8 cellular contexts compared by ENCODE assay signal in the genomic region with DNA sequence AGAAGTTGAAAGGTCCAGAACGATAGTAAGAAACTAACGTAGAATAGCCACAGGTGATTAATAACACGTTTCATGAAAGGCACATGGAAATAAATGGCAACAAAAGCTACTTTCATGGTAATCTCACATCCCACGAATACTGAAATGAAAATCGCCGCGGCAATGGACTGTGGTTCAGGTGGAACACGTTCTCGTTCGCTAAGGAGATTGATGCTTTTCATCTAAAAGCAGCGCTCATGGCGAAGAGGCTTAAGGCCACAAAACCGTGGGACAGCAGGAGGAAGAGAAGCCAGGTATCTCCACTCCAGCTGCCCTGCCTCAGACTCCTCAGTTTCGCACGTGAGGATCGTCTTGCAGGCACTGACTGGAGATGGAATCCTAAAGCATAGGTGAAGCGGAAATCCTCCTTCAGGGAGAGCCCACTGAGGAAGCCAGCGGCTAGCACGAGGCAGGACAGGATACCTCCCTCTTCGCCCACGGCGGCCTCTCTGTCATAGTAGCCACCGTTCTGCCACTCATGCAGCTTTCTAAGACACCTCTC. TPM values are rescaled to one million over a fixed set of nuclear protein-coding genes. Genes with fewer than 3 reads are reported as not detected.
DNase-seq lines count a peak whose midpoint lies in the region; ATAC-seq and TF ChIP-seq lines count a peak whose summit lies in the region.

No MANE protein-coding gene starts in this region.

- TF ChIP-seq CTCF in cardiac fibroblast (IDR thresholded peaks at IDR 0.05; ENCODE audit: low read depth, low read length): no peak
- TF ChIP-seq CTCF in uterus (IDR thresholded peaks at IDR 0.05): no peak

- peak overlapping the region; percentile 96 to 97 for H3K4me3 ChIP-seq in cardiac fibroblast (replicated peaks in 1 of 2; ENCODE audit: low read depth in 2 of 2, low read length in 2 of 2)
- peak overlapping the region; percentile 82 to 90 for H3K4me3 ChIP-seq in uterus

- DNase-seq in activated CD8-positive, alpha-beta memory T cell treated with anti-CD3 and anti-CD28 coated beads for 48 hours (ENCODE audit: low read depth in 2 of 3, low spot score in 2 of 3): peak in 2 of 3 experiments; percentile 2 to 20
- no peak for DNase-seq in activated CD8-positive, alpha-beta memory T cell treated with anti-CD3 and anti-CD28 coated beads for 24 hours
- DNase-seq in NCI-H82 treated with DMSO at 0.1 percent for 48 hours (lab: John Stamatoyannopoulos, UW; ENCODE audit: unreplicated experiment) (peak; percentile 48), cardiac fibroblast (ENCODE audit: low read depth in 2 of 2) (no peak), medulla oblongata (ENCODE audit: extremely low spot score) (peak; percentile 64), uterus (no peak)
- DNase-seq in stimulated activated CD4-positive, alpha-beta T cell treated with anti-CD3 and anti-CD28 coated beads, Interleukin-4, amount 100 ng/mL, for 1 hour: no peak

- TF ChIP-seq POLR2A in uterus (IDR thresholded peaks at IDR 0.05): no peak

- no peaks in the 10 kb centered on the region for H3K9me3 ChIP-seq in uterus

- H3K27me3 ChIP-seq in uterus: no peaks in the 10 kb centered on the region

- H3K36me3 ChIP-seq in uterus: no peaks in the 10 kb centered on the region

- H3K27ac ChIP-seq in uterus: peak overlapping the region; percentile 91 to 93

- intact Hi-C loops in uterus (cut with DNase I; ENCODE audit: low total_unique reads): no loop called here

- H3K4me1 ChIP-seq in uterus: no peaks in the 10 kb centered on the region

- peak; percentile 7 for ATAC-seq in HG02840 (IDR thresholded peaks at IDR 0.05; ENCODE audit: low FRiP score, unreplicated experiment)

RNA-seq across cellular contexts. Expression of a gene that starts 0.7 kb away (rescaled TPM):
- total RNA-seq in uterus: 10 to 100 TPM; 14.9 to 42.9 (median 19.1) TPM

RNA-seq across cellular contexts. Expression of a gene that starts 21.1 kb away (rescaled TPM):
- total RNA-seq in uterus: not detected

Comparison
In these comparisons a context has a peak if more than half of its experiments do, and no peak if none do; other contexts are left out.
1. DNase-seq: peak in activated CD8-positive, alpha-beta memory T cell treated with anti-CD3 and anti-CD28 coated beads for 48 hours (2 of 3), NCI-H82 treated with DMSO at 0.1 percent for 48 hours (single experiment) and medulla oblongata (single experiment); none in activated CD8-positive, alpha-beta memory T cell treated with anti-CD3 and anti-CD28 coated beads for 24 hours (single experiment), cardiac fibroblast (0 of 2), uterus (0 of 2) and stimulated activated CD4-positive, alpha-beta T cell treated with anti-CD3 and anti-CD28 coated beads, Interleukin-4, amount 100 ng/mL, for 1 hour (single experiment).